ENCODE assay signal across 8 cellular contexts in the genomic region with DNA sequence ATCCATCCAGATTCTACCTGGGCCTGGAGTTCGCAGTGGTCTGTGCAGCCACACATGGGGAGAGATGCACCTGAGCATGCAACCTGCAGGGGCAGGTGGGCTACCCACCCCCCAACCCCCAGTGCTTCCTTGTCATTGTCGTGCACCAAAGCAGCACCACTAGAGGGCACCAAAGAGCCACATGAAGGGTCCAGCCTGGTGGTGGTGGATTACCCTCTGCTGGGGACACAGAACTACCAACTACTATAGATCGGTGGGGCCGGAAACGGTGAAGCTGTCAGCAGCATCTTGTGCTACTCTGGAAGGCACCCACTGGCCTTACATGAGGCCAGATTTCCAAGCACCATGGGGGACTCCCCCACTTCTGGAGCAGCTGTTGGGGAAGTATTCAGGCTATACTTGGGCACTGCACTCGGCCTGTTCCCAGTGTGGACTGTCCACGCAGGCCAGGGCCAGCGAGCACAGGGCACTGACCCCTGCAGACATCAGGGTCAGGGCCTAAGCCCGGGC.
DNase-seq lines count a peak whose midpoint lies in the region; ATAC-seq and TF ChIP-seq lines count a peak whose summit lies in the region.

No MANE protein-coding gene starts in this region.

- in situ Hi-C loops in GM13977 (cut with MboI; ENCODE audit: low pct_unique_long_range_greater_than_20kb, low sequenced_read_pairs, unreplicated experiment): loop anchor here (10.0 kb wide), 1 partner anchor 469 kb away; no protein-coding TSS in a partner anchor

- no peak overlapping the region for H3K4me3 Mint-ChIP-seq in MCF 10A (ENCODE audit: unreplicated experiment)

- DNase-seq in GM13977 (ENCODE audit: low spot score) (peak; percentile 88), NCI-H2227 treated with DMSO at 0.1 percent for 48 hours (lab: John Stamatoyannopoulos, UW) (peak; percentile 55), MCF 10A (ENCODE audit: unreplicated experiment) (peak; percentile 84), iris pigment epithelial cell (ENCODE audit: low read depth) (peak; percentile 80)
- peak; percentile 58 to 76 for DNase-seq in stimulated activated CD4-positive, alpha-beta T cell treated with anti-CD3 and anti-CD28 coated beads, Interleukin-15, amount 100 ng/mL, for 48 hours (ENCODE audit: low read depth in 2 of 2)

- ATAC-seq in HG03139 (IDR thresholded peaks at IDR 0.05; ENCODE audit: unreplicated experiment) (peak; percentile 62), GM19023 (IDR thresholded peaks at IDR 0.05; ENCODE audit: unreplicated experiment) (no peak)

- H3K27ac Mint-ChIP-seq in MCF 10A (ENCODE audit: low read depth, unreplicated experiment): no peak overlapping the region

- BruUV-seq in MCF 10A (replicated peaks; lab: Mats Ljungman, UMichigan): no TSS peak

- POLR2A ChIA-PET in MCF 10A (lab: Yijun Ruan, JAX): interaction anchor here (0.9 kb wide), 1 partner anchor 467 kb away, joined by 3 read pairs; no protein-coding TSS in a partner anchor

- H3K4me1 Mint-ChIP-seq in MCF 10A (ENCODE audit: insufficient read depth, unreplicated experiment): peaks cover 6% of the 10 kb centered on the region

- H3K36me3 Mint-ChIP-seq in MCF 10A (ENCODE audit: insufficient read depth, unreplicated experiment): no peaks in the 10 kb centered on the region

- H3K27me3 Mint-ChIP-seq in MCF 10A (ENCODE audit: insufficient read depth, unreplicated experiment): no peaks in the 10 kb centered on the region

- no peaks in the 10 kb centered on the region for H3K9me3 Mint-ChIP-seq in MCF 10A (ENCODE audit: unreplicated experiment)

- intact Hi-C loops in MCF 10A (cut with micrococcal nuclease): loop anchor here (1.0 to 2.0 kb wide), 4 partner anchors 207 to 476 kb away; no protein-coding TSS in a partner anchor

- peak; percentile 86 for TF ChIP-seq CTCF in GM13977 (IDR thresholded peaks at IDR 0.05; ENCODE audit: extremely low read depth, insufficient read depth, missing control alignments)
- TF ChIP-seq CTCF in VCaP (conservative IDR thresholded peaks at IDR 0.05): peak; percentile 93
- peak; percentile 93 for TF ChIP-seq CTCF in MCF 10A (IDR thresholded peaks at IDR 0.05; ENCODE audit: unreplicated experiment)

- CTCF ChIA-PET in MCF 10A (lab: Yijun Ruan, JAX): interaction anchor here (0.6 to 5.3 kb wide), 43 partner anchors 8 to 824 kb away, joined by 3 to 103 read pairs (median 4); partner anchors contain the start of gene GALNT12

- no peak overlapping the region for H3K27ac ChIP-seq in VCaP
